Comparison of ENCODE assay signal across 8 cellular contexts in the genomic region with DNA sequence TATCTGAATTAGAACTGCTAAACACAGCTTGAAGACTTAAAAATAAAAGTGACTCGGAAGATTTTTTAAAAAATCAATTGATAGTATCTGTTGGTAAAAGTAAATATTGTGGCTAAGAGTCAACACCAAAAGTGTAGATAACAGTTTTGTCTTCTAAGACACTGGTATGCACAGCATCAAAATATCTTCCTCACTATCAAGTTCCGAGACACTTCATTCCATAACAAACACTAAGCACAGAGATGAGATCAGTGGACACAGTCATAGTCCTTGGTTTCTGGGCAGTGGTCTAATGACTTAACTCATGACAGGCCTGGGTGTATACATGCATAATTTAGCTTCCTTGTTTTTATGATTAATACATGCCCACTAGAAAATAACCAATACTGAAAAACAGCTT.
DNase-seq lines count a peak whose midpoint lies in the region; ATAC-seq and TF ChIP-seq lines count a peak whose summit lies in the region.

No MANE protein-coding gene starts in this region.

- H3F3A ChIP-seq in neural progenitor cell (ENCODE audit: low read depth): peaks cover 4% of the 10 kb centered on the region

- no peak for TF ChIP-seq CTCF in CD14-positive monocyte (IDR thresholded peaks at IDR 0.05)
- no peak for TF ChIP-seq CTCF in Panc1 (IDR thresholded peaks at IDR 0.05)
- TF ChIP-seq CTCF in neutrophil (IDR thresholded peaks at IDR 0.05): no peak
- TF ChIP-seq CTCF in neural progenitor cell (IDR thresholded peaks at IDR 0.05): no peak

- H3K27ac ChIP-seq in Panc1 (ENCODE audit: low read length): peak overlapping the region; percentile 48
- peak overlapping the region; percentile 37 for H3K27ac ChIP-seq in neutrophil
- H3K27ac ChIP-seq in neural progenitor cell: no peak overlapping the region

- H3K27ac Mint-ChIP-seq in CD14-positive monocyte: peak overlapping the region; percentile 15 to 87 (median 68)
- H3K27ac Mint-ChIP-seq in effector memory CD8-positive, alpha-beta T cell: peak overlapping the region; percentile 92 to 95
- no peak overlapping the region for H3K27ac Mint-ChIP-seq in neural progenitor cell

- H3K9ac ChIP-seq in neural progenitor cell: no peak overlapping the region

- in situ Hi-C loops in Panc1 (cut with HindIII; ENCODE audit: low pct_unique_long_range_greater_than_20kb, low sequenced_read_pairs): no loop called here

- H4K20me1 ChIP-seq in neural progenitor cell (ENCODE audit: low read depth): no peaks in the 10 kb centered on the region

- H3K9me3 ChIP-seq in Panc1 (ENCODE audit: control insufficient read depth, insufficient read depth, low read depth, low read length) (no peaks in the 10 kb centered on the region), neutrophil (no peaks in the 10 kb centered on the region), neural progenitor cell (ENCODE audit: low read depth) (no peaks in the 10 kb centered on the region)

- peaks cover 12% of the 10 kb centered on the region for H3K4me1 Mint-ChIP-seq in CD14-positive monocyte
- peaks cover 7 to 14% of the 10 kb centered on the region in 2 donors for H3K4me1 Mint-ChIP-seq in effector memory CD8-positive, alpha-beta T cell (ENCODE audit: low read depth in 2 of 2)
- peaks cover 14% of the 10 kb centered on the region for H3K4me1 Mint-ChIP-seq in neural progenitor cell

- H3K4me3 ChIP-seq in Panc1 (ENCODE audit: low read depth in 2 of 2, low read length in 2 of 2) (peak overlapping the region; percentile 5 to 18; a peak in 2 of 4 replicates), neutrophil (ENCODE audit: low read depth in 1 of 2, low read length in 1 of 2) (peak overlapping the region in 1 of 2 experiments; percentile 46), neural progenitor cell (no peak overlapping the region)

- intact Hi-C loops in CD14-positive monocyte (cut with micrococcal nuclease) (no loop called here), Panc1 (cut with micrococcal nuclease; ENCODE audit: unreplicated experiment) (no loop called here)

- no TSS peak for BruUV-seq in Panc1 (replicated peaks; lab: Mats Ljungman, UMichigan)

- no peaks in the 10 kb centered on the region for H3K27me3 Mint-ChIP-seq in CD14-positive monocyte (ENCODE audit: low read depth in 3 of 3)
- no peaks in the 10 kb centered on the region for H3K27me3 Mint-ChIP-seq in effector memory CD8-positive, alpha-beta T cell
- H3K27me3 Mint-ChIP-seq in neural progenitor cell (ENCODE audit: insufficient read depth, low read depth): no peaks in the 10 kb centered on the region

- no peaks in the 10 kb centered on the region for H3K27me3 ChIP-seq in Panc1 (ENCODE audit: control insufficient read depth, insufficient read depth, low read length)
- no peaks in the 10 kb centered on the region for H3K27me3 ChIP-seq in neutrophil
- H3K27me3 ChIP-seq in neural progenitor cell: no peaks in the 10 kb centered on the region

- CTCF ChIA-PET in Panc1 (lab: Charles Lee): interaction anchor here (0.5 to 0.6 kb wide), 2 partner anchors 13 to 243 kb away, joined by 3 read pairs; no protein-coding TSS in a partner anchor

- no peaks in the 10 kb centered on the region for H3K79me2 ChIP-seq in neural progenitor cell (ENCODE audit: low read depth)

- no peaks in the 10 kb centered on the region for H3K36me3 ChIP-seq in Panc1 (ENCODE audit: control insufficient read depth, insufficient read depth, low read length)
- H3K36me3 ChIP-seq in neutrophil: peaks cover 32% of the 10 kb centered on the region
- H3K36me3 ChIP-seq in neural progenitor cell: no peaks in the 10 kb centered on the region

- H3K36me3 Mint-ChIP-seq in CD14-positive monocyte (peaks cover 29 to 31% of the 10 kb centered on the region in 2 donors), neural progenitor cell (peaks cover 18% of the 10 kb centered on the region)
- peaks cover 5% of the 10 kb centered on the region for H3K36me3 Mint-ChIP-seq in effector memory CD8-positive, alpha-beta T cell (ENCODE audit: insufficient read depth)

- H3K4me1 ChIP-seq in Panc1 (ENCODE audit: control insufficient read depth, insufficient read depth, low read length) (peaks cover 9% of the 10 kb centered on the region), neutrophil (ENCODE audit: control insufficient read depth in 1 of 2, insufficient read depth in 1 of 2, low read depth in 1 of 2, low read length in 1 of 2) (peaks cover 0 to 14% of the 10 kb centered on the region in 2 experiments), neural progenitor cell (no peaks in the 10 kb centered on the region)

- peak; percentile 65 for ATAC-seq in Panc1
- no peak for ATAC-seq in effector memory CD8-positive, alpha-beta T cell (replicated peaks)
- ATAC-seq in HG03045 (IDR thresholded peaks at IDR 0.05; ENCODE audit: unreplicated experiment): no peak

- H3K9me3 Mint-ChIP-seq in CD14-positive monocyte (peaks cover 0 to 3% (median 0%) of the 10 kb centered on the region in 7 donors), neural progenitor cell (peaks cover 12% of the 10 kb centered on the region)
- H3K9me3 Mint-ChIP-seq in effector memory CD8-positive, alpha-beta T cell: no peaks in the 10 kb centered on the region

- H3K4me3 Mint-ChIP-seq in CD14-positive monocyte: peak overlapping the region; percentile 71 to 85
- H3K4me3 Mint-ChIP-seq in effector memory CD8-positive, alpha-beta T cell: peak overlapping the region; percentile 76 to 88
- no peak overlapping the region for H3K4me3 Mint-ChIP-seq in neural progenitor cell

- no peak overlapping the region for H2AFZ ChIP-seq in neural progenitor cell (replicated peaks)

- no peak for DNase-seq in CD14-positive monocyte (ENCODE audit: low spot score)
- DNase-seq in Panc1 (ENCODE audit: low read depth, low spot score): no peak
- no peak for DNase-seq in effector memory CD8-positive, alpha-beta T cell
- no peak for DNase-seq in DMS79 (lab: John Stamatoyannopoulos, UW)
- no peak for DNase-seq in hippocampal formation (lab: John Stamatoyannopoulos, UW)
- no peak for DNase-seq in neural progenitor cell (ENCODE audit: low spot score)

- no peak overlapping the region for H3K4me2 ChIP-seq in neural progenitor cell

- POLR2A ChIA-PET in Panc1 (lab: Charles Lee): no interaction called here
